ENCODE assay signal across 14 cellular contexts in genomic region chr12:104507672-104508071, GRCh38. TPM values are rescaled to one million over a fixed set of nuclear protein-coding genes. Genes with fewer than 3 reads are reported as not detected.
DNase-seq lines count a peak whose midpoint lies in the region; ATAC-seq lines count a peak whose summit lies in the region.
"Had no signal": no experiment of that assay in that cellular context is flagged by ENCODE, and none has a peak within 500 bp of the region (broad histone marks: within the 10 kb centered on the region; RNA-seq: fewer than 3 reads in every experiment).

No MANE protein-coding gene starts in this region.

- no peaks in the 10 kb centered on the region for H3K27me3 Mint-ChIP-seq in stimulated activated memory B cell treated with anti-CD40 and anti-IgM and Interleukin-4, amounts not matched to agents 10 μg/mL and 1 μg/mL and 100 μg/mL, for 72 hours
- H3K27me3 Mint-ChIP-seq: dendritic cell treated with granulocyte-macrophage colony-stimulating factor and Interleukin-4, amounts not matched to agents 40 ng/mL and 50 ng/mL, for 4 days had no signal

- H3K36me3 Mint-ChIP-seq in stimulated activated memory B cell treated with anti-CD40 and anti-IgM and Interleukin-4, amounts not matched to agents 10 μg/mL and 1 μg/mL and 100 μg/mL, for 72 hours, result peaks cover 37% of the 10 kb centered on the region

- in situ Hi-C loops in SK-MEL-5 (cut with HindIII; ENCODE audit: low pct_unique_long_range_greater_than_20kb, low sequenced_read_pairs), result no loop called here

- H3K4me3 Mint-ChIP-seq in stimulated activated memory B cell treated with anti-CD40 and anti-IgM and Interleukin-4, amounts not matched to agents 10 μg/mL and 1 μg/mL and 100 μg/mL, for 72 hours, result no peak overlapping the region
- H3K4me3 Mint-ChIP-seq: dendritic cell treated with granulocyte-macrophage colony-stimulating factor and Interleukin-4, amounts not matched to agents 40 ng/mL and 50 ng/mL, for 4 days had no signal

- H3K27ac Mint-ChIP-seq in stimulated activated memory B cell treated with anti-CD40 and anti-IgM and Interleukin-4, amounts not matched to agents 10 μg/mL and 1 μg/mL and 100 μg/mL, for 72 hours, result peak overlapping the region; percentile 65
- H3K27ac Mint-ChIP-seq: dendritic cell treated with granulocyte-macrophage colony-stimulating factor and Interleukin-4, amounts not matched to agents 40 ng/mL and 50 ng/mL, for 4 days had no signal

- ATAC-seq in stimulated activated memory B cell treated with anti-CD40 and anti-IgM and Interleukin-4, amounts not matched to agents 10 μg/mL and 1 μg/mL and 100 μg/mL, for 72 hours, result no peak
- ATAC-seq in HG03354 (IDR thresholded peaks at IDR 0.05; ENCODE audit: poor library complexity, severe bottlenecking, unreplicated experiment), result no peak

- peak; percentile 17 for DNase-seq in DMS53 (lab: John Stamatoyannopoulos, UW)
- no peak for DNase-seq in DMS53 treated with DMSO at 0.1 percent for 48 hours (lab: John Stamatoyannopoulos, UW; ENCODE audit: unreplicated experiment)
- DNase-seq in NCI-H2029 (lab: John Stamatoyannopoulos, UW), result peak; percentile 87
- peak; percentile 18 for DNase-seq in SK-MEL-5 (ENCODE audit: low read depth, low spot score)
- no peak for DNase-seq in activated CD4-positive, alpha-beta T cell treated with anti-CD3 and anti-CD28 coated beads for 1 hour
- no peak for DNase-seq in NCI-H2227 treated with DMSO at 0.1 percent for 48 hours (lab: John Stamatoyannopoulos, UW)
- DNase-seq: activated CD4-positive, CD25-positive, alpha-beta regulatory T cell; activated T-cell treated with anti-CD3 and anti-CD28 coated beads, Interleukin-2, amount 50 U/mL, for 48 hours; anterior cingulate cortex; GM23248; tibial artery had no signal

- H3K9me3 Mint-ChIP-seq in stimulated activated memory B cell treated with anti-CD40 and anti-IgM and Interleukin-4, amounts not matched to agents 10 μg/mL and 1 μg/mL and 100 μg/mL, for 72 hours, result peaks cover 6% of the 10 kb centered on the region

- H3K4me1 Mint-ChIP-seq in stimulated activated memory B cell treated with anti-CD40 and anti-IgM and Interleukin-4, amounts not matched to agents 10 μg/mL and 1 μg/mL and 100 μg/mL, for 72 hours, result peaks cover 85% of the 10 kb centered on the region

RNA-seq across cellular contexts. Expression of gene CHST11, which starts 50.9 kb away (rescaled TPM):
- total RNA-seq in SK-MEL-5 (2014; rRNA removed; shearing (Covaris generic)), result 27.4 TPM in 2 replicates
- polyA plus RNA-seq in SK-MEL-5 (2015; cell fraction: cytosol; rRNA removed), result 34.0 and 36.3 TPM in 2 replicates
- 4.4 and 4.9 TPM in 2 replicates for polyA plus RNA-seq in SK-MEL-5 (2015; cell fraction: nucleus; rRNA removed)

Comparison
In these comparisons a context has a peak if more than half of its experiments do, and no peak if none do; other contexts are left out.
1. DNase-seq: peak in DMS53 (single experiment), NCI-H2029 (single experiment) and SK-MEL-5 (single experiment); none in DMS53 treated with DMSO at 0.1 percent for 48 hours (single experiment), activated CD4-positive, alpha-beta T cell treated with anti-CD3 and anti-CD28 coated beads for 1 hour (single experiment) and NCI-H2227 treated with DMSO at 0.1 percent for 48 hours (single experiment).